ENCODE assay signal across 20 cellular contexts in the genomic region with DNA sequence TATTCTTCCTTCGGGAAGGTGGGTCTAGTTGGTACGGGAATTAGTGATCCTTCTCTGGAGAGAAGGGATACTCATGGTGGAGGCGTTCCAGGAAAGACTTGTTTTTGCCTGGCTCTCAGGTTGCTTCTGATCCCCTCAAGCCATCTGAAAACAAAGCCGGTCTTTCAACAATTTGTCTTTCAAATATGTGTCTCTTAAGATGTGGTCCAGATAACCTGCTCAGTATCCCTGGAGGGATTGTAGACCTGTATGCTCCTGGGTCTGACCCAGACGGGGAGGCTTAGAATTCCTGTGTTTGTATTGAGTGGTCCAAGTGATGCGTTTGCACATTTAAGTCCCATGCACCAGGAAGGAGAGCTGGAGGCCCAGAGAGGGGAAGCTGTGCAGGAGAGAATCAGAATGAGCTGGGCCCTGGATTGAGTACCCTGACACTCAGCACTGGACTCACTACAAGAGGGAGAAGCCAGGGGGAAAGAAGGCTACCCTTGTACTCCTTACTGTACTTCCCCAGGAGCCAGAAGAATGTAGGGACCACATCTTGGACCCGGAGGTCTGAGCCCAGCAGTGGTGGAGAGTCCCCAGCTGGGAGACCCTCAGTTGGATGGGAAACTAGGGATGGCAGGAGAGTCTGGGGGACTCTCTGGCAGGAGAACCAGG.
"Had no signal": no experiment of that assay in that cellular context is flagged by ENCODE, and none has a peak within 500 bp of the region (broad histone marks: within the 10 kb centered on the region; RNA-seq: fewer than 3 reads in every experiment).

No MANE protein-coding gene starts in this region.

- FAIRE-seq: pancreas had no signal

- H3K4me1 ChIP-seq: left lung, pancreas, psoas muscle had no signal

- H3K9me3 ChIP-seq: left lung, pancreas, psoas muscle, right atrium auricular region, spleen, tibial artery had no signal

- H3K27ac ChIP-seq: foreskin keratinocyte, left lung, pancreas, psoas muscle, right atrium auricular region, spleen had no signal

- H3K4me3 Mint-ChIP-seq: activated CD4-positive, alpha-beta T cell treated with anti-CD3 and anti-CD28 coated beads, Interleukin-2, amount 10 ng/mL, durations not matched to agents 7 days and 5 days; activated naive CD4-positive, alpha-beta T cell treated with anti-CD3 and anti-CD28 coated beads for 36 hours; activated naive CD8-positive, alpha-beta T cell treated with anti-CD3 and anti-CD28 coated beads, Interleukin-2, amount 50 U/mL, for 24 hours; dendritic cell treated with granulocyte-macrophage colony-stimulating factor and Interleukin-4, amounts not matched to agents 40 ng/mL and 50 ng/mL, for 4 days; natural killer cell had no signal

- H3K36me3 Mint-ChIP-seq: natural killer cell had no signal

- DNase-seq: activated CD4-positive, alpha-beta T cell treated with anti-CD3 and anti-CD28 coated beads, Interleukin-2, amount 10 ng/mL, durations not matched to agents 7 days and 5 days; activated effector memory CD4-positive, alpha-beta T cell treated with Interleukin-2 at 50 U/mL for 16 hours; activated T-cell treated with anti-CD3 and anti-CD28 coated beads, Interleukin-2, amount 50 U/mL, for 1 hour; effector CD8-positive, alpha-beta T cell; erythroblast; foreskin keratinocyte; kidney glomerular epithelial cell; left lung; midbrain; natural killer cell; pancreas; psoas muscle; spleen; tibial artery had no signal

- H3K27me3 ChIP-seq: left lung, pancreas, right atrium auricular region, spleen, tibial artery had no signal

- ATAC-seq: left lung, natural killer cell, pancreas, psoas muscle had no signal

- H3K27me3 Mint-ChIP-seq: activated CD4-positive, alpha-beta T cell treated with anti-CD3 and anti-CD28 coated beads, Interleukin-2, amount 10 ng/mL, durations not matched to agents 7 days and 5 days had no signal

- H3K36me3 ChIP-seq: left lung, pancreas, right atrium auricular region, spleen, tibial artery had no signal

- H3K27ac Mint-ChIP-seq: activated CD4-positive, alpha-beta T cell treated with anti-CD3 and anti-CD28 coated beads, Interleukin-2, amount 10 ng/mL, durations not matched to agents 7 days and 5 days; activated naive CD4-positive, alpha-beta T cell treated with anti-CD3 and anti-CD28 coated beads for 36 hours; activated naive CD8-positive, alpha-beta T cell treated with anti-CD3 and anti-CD28 coated beads, Interleukin-2, amount 50 U/mL, for 24 hours; dendritic cell treated with granulocyte-macrophage colony-stimulating factor and Interleukin-4, amounts not matched to agents 40 ng/mL and 50 ng/mL, for 4 days; natural killer cell had no signal

- H3K9me3 Mint-ChIP-seq: activated CD4-positive, alpha-beta T cell treated with anti-CD3 and anti-CD28 coated beads, Interleukin-2, amount 10 ng/mL, durations not matched to agents 7 days and 5 days; activated naive CD4-positive, alpha-beta T cell treated with anti-CD3 and anti-CD28 coated beads for 36 hours; activated naive CD8-positive, alpha-beta T cell treated with anti-CD3 and anti-CD28 coated beads, Interleukin-2, amount 50 U/mL, for 24 hours; dendritic cell treated with granulocyte-macrophage colony-stimulating factor and Interleukin-4, amounts not matched to agents 40 ng/mL and 50 ng/mL, for 4 days; natural killer cell; stimulated activated naive CD8-positive, alpha-beta T cell treated with anti-CD3 and anti-CD28 coated beads, Interleukin-15, amount 100 ng/mL, for 72 hours had no signal

- H3K4me3 ChIP-seq: left lung, lung, pancreas, psoas muscle, right atrium auricular region, spleen, tibial artery had no signal
